In genomic region chr6:84360039-84360438, GRCh38 we compare ENCODE assay signal across 25 cellular contexts.
DNase-seq lines count a peak whose midpoint lies in the region; ATAC-seq, FAIRE-seq and TF ChIP-seq lines count a peak whose summit lies in the region.
"Had no signal": no experiment of that assay in that cellular context is flagged by ENCODE, and none has a peak within 500 bp of the region (broad histone marks: within the 10 kb centered on the region; RNA-seq: fewer than 3 reads in every experiment).

No MANE protein-coding gene starts in this region.

- no peak overlapping the region for H2AFZ ChIP-seq in HepG2 (ENCODE audit: low read length)
- H2AFZ ChIP-seq in K562 (ENCODE audit: low read depth, low read length): no peak overlapping the region

- FAIRE-seq in HepG2 (lab: Jason Lieb, UNC): no peak
- peak; percentile 35 for FAIRE-seq in K562 (lab: Jason Lieb, UNC)
- FAIRE-seq: A549, G401.6, GM12892, GM18507, GM19239 had no signal

- in situ Hi-C loops in HepG2 (cut with HindIII; ENCODE audit: extremely low pct_ligation_motif_present, low pct_unique_long_range_greater_than_20kb) (no loop called here), K562 (cut with MboI) (no loop called here)

- no peaks in the 10 kb centered on the region for H3K36me3 ChIP-seq in HepG2 (replicated peaks in 1 of 2; ENCODE audit: control insufficient read depth in 1 of 2, insufficient read depth in 2 of 2, low read length in 2 of 2)
- no peaks in the 10 kb centered on the region for H3K36me3 ChIP-seq in right lobe of liver
- no peaks in the 10 kb centered on the region for H3K36me3 ChIP-seq in K562 (ENCODE audit: control insufficient read depth, insufficient read depth, low read length)
- H3K36me3 ChIP-seq: BLaER1 treated with 17β-estradiol and CSF1 and Interleukin-3, amounts not matched to agents 10 nM and 100 nM had no signal

- H3K4me1 Mint-ChIP-seq in progenitor cell of endocrine pancreas (ENCODE audit: low read depth): no peaks in the 10 kb centered on the region
- H3K4me1 Mint-ChIP-seq: B cell; CD4-positive, alpha-beta memory T cell; CD4-positive, CD25-positive, alpha-beta regulatory T cell; CD8-positive, alpha-beta memory T cell had no signal

- no peaks in the 10 kb centered on the region for H3K9me1 ChIP-seq in K562 (ENCODE audit: control insufficient read depth, insufficient read depth, low read length)

- CTCF ChIA-PET in HepG2 (lab: Yijun Ruan, JAX; ENCODE audit: low intra/inter-chr PET ratio, low total read pairs): no interaction called here
- CTCF ChIA-PET in K562 (lab: Yijun Ruan, JAX; ENCODE audit: low intra/inter-chr PET ratio): no interaction called here
- CTCF ChIA-PET in RWPE1 (lab: Yijun Ruan, JAX): interaction anchor here (0.6 kb wide), 1 partner anchor 42 kb away, joined by 3 read pairs; no protein-coding TSS in a partner anchor

- no peak overlapping the region for H3K4me3 ChIP-seq in HepG2 (replicated peaks in 1 of 3; ENCODE audit: insufficient read depth in 1 of 3, low read depth in 2 of 3, low read length in 3 of 3)
- H3K4me3 ChIP-seq in right lobe of liver: no peak overlapping the region
- no peak overlapping the region for H3K4me3 ChIP-seq in K562
- H3K4me3 ChIP-seq: A549; BLaER1 treated with 17β-estradiol and CSF1 and Interleukin-3, amounts not matched to agents 10 nM and 100 nM had no signal

- H3K27me3 ChIP-seq in HepG2 (ENCODE audit: control insufficient read depth in 1 of 2, insufficient read depth in 2 of 2, low read length in 2 of 2) (no peaks in the 10 kb centered on the region), right lobe of liver (no peaks in the 10 kb centered on the region), K562 (ENCODE audit: control insufficient read depth in 2 of 2, insufficient read depth in 2 of 2, low read length in 2 of 2) (no peaks in the 10 kb centered on the region)
- H3K27me3 ChIP-seq: BLaER1 treated with 17β-estradiol and CSF1 and Interleukin-3, amounts not matched to agents 10 nM and 100 nM had no signal

- H3K79me2 ChIP-seq in HepG2 (ENCODE audit: insufficient read depth, low read length) (no peaks in the 10 kb centered on the region), K562 (ENCODE audit: control insufficient read depth, insufficient read depth, low read length) (no peaks in the 10 kb centered on the region)

- H3K36me3 Mint-ChIP-seq in progenitor cell of endocrine pancreas (ENCODE audit: insufficient read depth): no peaks in the 10 kb centered on the region
- H3K36me3 Mint-ChIP-seq: CD4-positive, alpha-beta memory T cell; CD4-positive, CD25-positive, alpha-beta regulatory T cell; CD8-positive, alpha-beta memory T cell had no signal

- H3K9me3 ChIP-seq in HepG2 (ENCODE audit: low read length): no peaks in the 10 kb centered on the region
- no peaks in the 10 kb centered on the region for H3K9me3 ChIP-seq in right lobe of liver
- no peaks in the 10 kb centered on the region for H3K9me3 ChIP-seq in K562 (replicated peaks; ENCODE audit: control insufficient read depth, insufficient read depth, low read depth, low read length)
- H3K9me3 ChIP-seq: A549; BLaER1 treated with 17β-estradiol and CSF1 and Interleukin-3, amounts not matched to agents 10 nM and 100 nM had no signal

- POLR2A ChIA-PET in HepG2 (lab: Yijun Ruan, JAX) (no interaction called here), K562 (lab: Yijun Ruan, JAX) (no interaction called here), RWPE1 (lab: Yijun Ruan, JAX; ENCODE audit: low non-redundant PET) (no interaction called here)

- TF ChIP-seq EP300 in HepG2 (IDR thresholded peaks at IDR 0.05; ENCODE audit: low read depth in 2 of 2, low read length in 2 of 2) (no peak), HepG2 (CRISPR knock-in tag; IDR thresholded peaks at IDR 0.05; ENCODE audit: borderline replicate concordance) (no peak), K562 (IDR thresholded peaks at IDR 0.05; ENCODE audit: low read length) (no peak)

- intact Hi-C loops in HepG2 (cut with micrococcal nuclease; ENCODE audit: unreplicated experiment) (no loop called here), right lobe of liver (cut with DNase I) (no loop called here), K562 (cut with micrococcal nuclease) (no loop called here)

- BruUV-seq in HepG2 (replicated peaks; lab: Mats Ljungman, UMichigan): no TSS peak
- no TSS peak for BruUV-seq in K562 (replicated peaks; lab: Mats Ljungman, UMichigan)

- TF ChIP-seq RAD21 in HepG2 (CRISPR knock-in tag; IDR thresholded peaks at IDR 0.05): no peak
- TF ChIP-seq RAD21 in K562 (CRISPR knock-in tag; conservative IDR thresholded peaks at IDR 0.05 in 1 of 2, IDR thresholded peaks at IDR 0.05 in 1 of 2): no peak

- peaks cover 3% of the 10 kb centered on the region for H3K9me3 Mint-ChIP-seq in progenitor cell of endocrine pancreas (ENCODE audit: low read depth)

- ATAC-seq in HepG2: no peak
- ATAC-seq in right lobe of liver: no peak
- ATAC-seq in K562: no peak
- ATAC-seq: A549 had no signal

- H3K4me1 ChIP-seq in HepG2 (ENCODE audit: insufficient read depth, low read length): no peaks in the 10 kb centered on the region
- H3K4me1 ChIP-seq in right lobe of liver: no peaks in the 10 kb centered on the region
- H3K4me1 ChIP-seq in K562 (replicated peaks in 1 of 2; ENCODE audit: control insufficient read depth in 2 of 2, insufficient read depth in 2 of 2, low read length in 2 of 2): no peaks in the 10 kb centered on the region
- H3K4me1 ChIP-seq: A549; BLaER1 treated with 17β-estradiol and CSF1 and Interleukin-3, amounts not matched to agents 10 nM and 100 nM had no signal

- WGBS in HepG2 (ENCODE audit: low lambda C conversion rate): 30% methylated on average over 5 of the region's 5 CpGs
- 82% methylated on average over 4 of the region's 5 CpGs for WGBS in right lobe of liver (ENCODE audit: insufficient coverage, low coverage, low lambda C conversion rate, missing lambda C conversion rate)
- 0% methylated on average over 3 of the region's 5 CpGs for WGBS in K562 (ENCODE audit: insufficient coverage, low coverage, missing lambda C conversion rate)

- H3K27ac ChIP-seq in HepG2 (ENCODE audit: extremely low read length, insufficient read depth, low read length): no peak overlapping the region
- H3K27ac ChIP-seq in right lobe of liver: no peak overlapping the region
- H3K27ac ChIP-seq in K562 (ENCODE audit: extremely low read depth, low read depth, low read length): no peak overlapping the region
- no peak overlapping the region for H3K27ac ChIP-seq in RWPE1
- H3K27ac ChIP-seq: 22Rv1; A549; BLaER1 treated with 17β-estradiol and CSF1 and Interleukin-3, amounts not matched to agents 10 nM and 100 nM; C4-2B had no signal

- TF ChIP-seq POLR2A in HepG2 (IDR thresholded peaks at IDR 0.05; ENCODE audit: insufficient read depth in 1 of 2, low read depth in 2 of 2, low read length in 2 of 2) (no peak), right lobe of liver (IDR thresholded peaks at IDR 0.05) (no peak), K562 (conservative IDR thresholded peaks at IDR 0.05) (no peak)

- peak overlapping the region; percentile 52 for H3K27ac Mint-ChIP-seq in progenitor cell of endocrine pancreas
- H3K27ac Mint-ChIP-seq: B cell; CD4-positive, alpha-beta memory T cell; CD4-positive, CD25-positive, alpha-beta regulatory T cell; CD8-positive, alpha-beta memory T cell had no signal

- H3K9ac ChIP-seq in HepG2 (ENCODE audit: insufficient read depth, low read depth, low read length) (no peak overlapping the region), K562 (ENCODE audit: insufficient read depth in 1 of 2, low read depth in 2 of 2, low read length in 2 of 2) (no peak overlapping the region)
- H3K9ac ChIP-seq: BLaER1 treated with 17β-estradiol and CSF1 and Interleukin-3, amounts not matched to agents 10 nM and 100 nM had no signal

- no peaks in the 10 kb centered on the region for H4K20me1 ChIP-seq in HepG2 (ENCODE audit: insufficient read depth, low read length)
- no peaks in the 10 kb centered on the region for H4K20me1 ChIP-seq in K562 (replicated peaks; ENCODE audit: control insufficient read depth, insufficient read depth, low read length)
- H4K20me1 ChIP-seq: BLaER1 treated with 17β-estradiol and CSF1 and Interleukin-3, amounts not matched to agents 10 nM and 100 nM had no signal

- H3K4me3 Mint-ChIP-seq in progenitor cell of endocrine pancreas (ENCODE audit: low read depth): no peak overlapping the region
- H3K4me3 Mint-ChIP-seq: B cell; CD4-positive, alpha-beta memory T cell; CD4-positive, CD25-positive, alpha-beta regulatory T cell; CD8-positive, alpha-beta memory T cell had no signal

- H3K4me2 ChIP-seq in HepG2 (ENCODE audit: low read depth, low read length) (no peak overlapping the region), K562 (ENCODE audit: insufficient read depth, low read length) (no peak overlapping the region)
- H3K4me2 ChIP-seq: A549; BLaER1 treated with 17β-estradiol and CSF1 and Interleukin-3, amounts not matched to agents 10 nM and 100 nM had no signal

- DNase-seq in HepG2 (ENCODE audit: low spot score) (no peak), right lobe of liver (no peak), K562 (ENCODE audit: extremely low read depth in 1 of 4, low spot score in 3 of 4) (no peak), progenitor cell of endocrine pancreas (ENCODE audit: low spot score, unreplicated experiment) (no peak), RWPE1 (ENCODE audit: low spot score) (no peak)
- no peak for DNase-seq in activated T-cell treated with anti-CD3 and anti-CD28 coated beads, Interleukin-2, amount 50 U/mL, for 1 hour
- DNase-seq: AML-193; CD4-positive, alpha-beta memory T cell; CD4-positive, CD25-positive, alpha-beta regulatory T cell; CD8-positive, alpha-beta memory T cell; COR-L47; DMS 273 treated with DMSO at 0.1 percent for 48 hours; DMS153; DMS53; DMS79 treated with DMSO at 0.1 percent for 48 hours; GF-D8 had no signal

- H3K27me3 Mint-ChIP-seq in progenitor cell of endocrine pancreas: peaks cover 3% of the 10 kb centered on the region
- H3K27me3 Mint-ChIP-seq: B cell; CD4-positive, alpha-beta memory T cell; CD4-positive, CD25-positive, alpha-beta regulatory T cell; CD8-positive, alpha-beta memory T cell had no signal

- no peak for TF ChIP-seq CTCF in HepG2 (CRISPR knock-in tag; IDR thresholded peaks at IDR 0.05)
- TF ChIP-seq CTCF in right lobe of liver (IDR thresholded peaks at IDR 0.05): no peak
- no peak for TF ChIP-seq CTCF in K562 (IDR thresholded peaks at IDR 0.05 in 2 of 3, conservative IDR thresholded peaks at IDR 0.05 in 1 of 3; ENCODE audit: insufficient read depth in 2 of 3, low read depth in 1 of 3, low read length in 3 of 3)
- no peak for TF ChIP-seq CTCF in progenitor cell of endocrine pancreas (IDR thresholded peaks at IDR 0.05; ENCODE audit: unreplicated experiment)
- no peak for TF ChIP-seq CTCF in RWPE1 (conservative IDR thresholded peaks at IDR 0.05; ENCODE audit: low read depth)

TF ChIP-seq in HepG2, 621 proteins besides CTCF, POLR2A, EP300 and RAD21 (continues in another document):
- no peak for TF ChIP-seq TBX3 (IDR thresholded peaks at IDR 0.05; ENCODE audit: borderline replicate concordance)

TF ChIP-seq in K562, 482 proteins besides CTCF, POLR2A, EP300 and RAD21:
- TF ChIP-seq NCOR1 (IDR thresholded peaks at IDR 0.05): no peak
- TF ChIP-seq ZNF134 (CRISPR knock-in tag; conservative IDR thresholded peaks at IDR 0.05): no peak
- TF ChIP-seq PTBP1 (IDR thresholded peaks at IDR 0.05; ENCODE audit: low read depth, low read length): no peak
- TF ChIP-seq GTF2A2 (tag; IDR thresholded peaks at IDR 0.05): no peak
- TF ChIP-seq ZNF263 (CRISPR knock-in tag; IDR thresholded peaks at IDR 0.05; ENCODE audit: borderline replicate concordance): no peak

Comparison
In these comparisons a context has a peak if more than half of its experiments do, and no peak if none do; other contexts are left out.
1. Of the 241 proteins assayed by ChIP-seq in both HepG2 and K562: peak only in HepG2: MNT; only in K562: none; in both: none; in neither: 240.